In genomic region chr11:96013459-96014213, GRCh38 we compare ENCODE assay signal across 7 cellular contexts.
DNase-seq lines count a peak whose midpoint lies in the region; ATAC-seq lines count a peak whose summit lies in the region.

No MANE protein-coding gene starts in this region.

- DNase-seq in NCI-H2227 (lab: John Stamatoyannopoulos, UW; ENCODE audit: unreplicated experiment) (peak; percentile 14), retina (peak; percentile 63), putamen (ENCODE audit: low spot score) (no peak), mucosa of gallbladder (ENCODE audit: low spot score) (no peak), HuH-7.5 (ENCODE audit: low spot score) (no peak)
- peak; percentile 31 for DNase-seq in activated naive CD8-positive, alpha-beta T cell treated with anti-CD3 and anti-CD28 coated beads for 36 hours

- peak; percentile 9 for ATAC-seq in GM18909 (IDR thresholded peaks at IDR 0.05; ENCODE audit: poor library complexity, unreplicated experiment)

- H3K27me3 Mint-ChIP-seq in activated naive CD8-positive, alpha-beta T cell treated with anti-CD3 and anti-CD28 coated beads for 36 hours, result no peaks in the 10 kb centered on the region

- peaks cover 5% of the 10 kb centered on the region for H3K36me3 Mint-ChIP-seq in activated naive CD8-positive, alpha-beta T cell treated with anti-CD3 and anti-CD28 coated beads for 36 hours

- H3K4me3 Mint-ChIP-seq in activated naive CD8-positive, alpha-beta T cell treated with anti-CD3 and anti-CD28 coated beads for 36 hours, result peak overlapping the region; percentile 62

- peaks cover 60% of the 10 kb centered on the region for H3K4me1 Mint-ChIP-seq in activated naive CD8-positive, alpha-beta T cell treated with anti-CD3 and anti-CD28 coated beads for 36 hours

- H3K27ac Mint-ChIP-seq in activated naive CD8-positive, alpha-beta T cell treated with anti-CD3 and anti-CD28 coated beads for 36 hours, result peak overlapping the region; percentile 94

- no peaks in the 10 kb centered on the region for H3K9me3 Mint-ChIP-seq in activated naive CD8-positive, alpha-beta T cell treated with anti-CD3 and anti-CD28 coated beads for 36 hours

Comparison
In these comparisons a context has a peak if more than half of its experiments do, and no peak if none do; other contexts are left out.
1. DNase-seq: peak in NCI-H2227 (single experiment), activated naive CD8-positive, alpha-beta T cell treated with anti-CD3 and anti-CD28 coated beads for 36 hours (single experiment) and retina (single experiment); none in putamen (single experiment), mucosa of gallbladder (single experiment) and HuH-7.5 (single experiment).